ENCODE assay signal across 8 cellular contexts in the genomic region with DNA sequence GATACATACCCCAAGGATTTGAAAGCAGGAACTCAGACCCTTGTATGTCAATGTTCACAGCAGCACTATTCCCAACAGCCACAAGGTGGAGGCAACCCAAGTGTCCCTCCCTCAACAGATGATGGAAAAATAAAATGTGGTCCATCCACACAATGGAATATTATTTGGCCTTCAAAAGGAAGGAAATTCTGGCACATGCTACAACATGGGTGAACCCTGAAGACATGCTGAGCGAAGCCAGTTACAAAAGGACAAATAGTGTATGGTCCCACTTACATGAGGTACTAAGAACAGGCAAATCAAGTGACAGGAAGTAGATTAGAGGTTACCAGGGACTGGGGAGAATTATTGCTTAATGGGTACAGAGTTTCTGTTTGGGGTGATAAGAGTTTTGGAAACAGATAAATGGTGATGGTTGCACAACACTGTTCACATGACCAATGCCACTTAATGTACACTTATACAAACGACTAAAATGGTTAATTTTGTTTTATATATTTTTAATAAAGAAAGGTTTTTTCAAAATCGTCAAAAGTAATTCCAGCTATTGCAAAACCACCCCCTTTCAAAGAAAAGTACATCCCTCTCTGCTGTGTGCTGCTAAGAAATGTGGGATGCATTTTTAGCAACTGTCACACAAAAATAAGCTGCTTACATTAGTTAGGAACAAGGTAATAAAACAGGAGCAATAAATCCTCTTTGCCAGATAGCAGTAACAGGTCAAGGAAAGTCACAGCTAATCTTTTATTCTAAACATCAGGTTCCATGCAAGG.
DNase-seq lines count a peak whose midpoint lies in the region; ATAC-seq and TF ChIP-seq lines count a peak whose summit lies in the region.

No MANE protein-coding gene starts in this region.

- H3K4me3 ChIP-seq in coronary artery (no peak overlapping the region), retinal pigment epithelial cell (ENCODE audit: low read length) (no peak overlapping the region), MG63 (no peak overlapping the region)

- TF ChIP-seq CTCF in coronary artery (IDR thresholded peaks at IDR 0.05) (peak; percentile 30), retinal pigment epithelial cell (conservative IDR thresholded peaks at IDR 0.05; ENCODE audit: low read depth, low read length) (peak; percentile 63)

- ATAC-seq in HG03378 (IDR thresholded peaks at IDR 0.05; ENCODE audit: unreplicated experiment), result no peak

- DNase-seq in DMS53 (lab: John Stamatoyannopoulos, UW) (peak; percentile 42), DMS53 treated with DMSO at 0.1 percent for 48 hours (lab: John Stamatoyannopoulos, UW; ENCODE audit: unreplicated experiment) (no peak), NCI-H82 (lab: John Stamatoyannopoulos, UW) (peak; percentile 47), coronary artery (ENCODE audit: low spot score) (no peak), retinal pigment epithelial cell (ENCODE audit: low read depth) (no peak), MG63 (no peak)
- DNase-seq in activated naive CD4-positive, alpha-beta T cell (lab: John Stamatoyannopoulos, UW), result no peak

- no peak overlapping the region for H3K27ac ChIP-seq in coronary artery

- peaks cover 14% of the 10 kb centered on the region for H3K36me3 ChIP-seq in MG63

- H3K27me3 ChIP-seq in MG63, result no peaks in the 10 kb centered on the region

- H3K9me3 ChIP-seq in MG63, result no peaks in the 10 kb centered on the region

Comparison
In these comparisons a context has a peak if more than half of its experiments do, and no peak if none do; other contexts are left out.
1. DNase-seq: peak in DMS53 (single experiment) and NCI-H82 (single experiment); none in DMS53 treated with DMSO at 0.1 percent for 48 hours (single experiment), coronary artery (single experiment), retinal pigment epithelial cell (single experiment), MG63 (single experiment) and activated naive CD4-positive, alpha-beta T cell (0 of 4).